Comparison of ENCODE assay signal across 8 cellular contexts in the genomic region with DNA sequence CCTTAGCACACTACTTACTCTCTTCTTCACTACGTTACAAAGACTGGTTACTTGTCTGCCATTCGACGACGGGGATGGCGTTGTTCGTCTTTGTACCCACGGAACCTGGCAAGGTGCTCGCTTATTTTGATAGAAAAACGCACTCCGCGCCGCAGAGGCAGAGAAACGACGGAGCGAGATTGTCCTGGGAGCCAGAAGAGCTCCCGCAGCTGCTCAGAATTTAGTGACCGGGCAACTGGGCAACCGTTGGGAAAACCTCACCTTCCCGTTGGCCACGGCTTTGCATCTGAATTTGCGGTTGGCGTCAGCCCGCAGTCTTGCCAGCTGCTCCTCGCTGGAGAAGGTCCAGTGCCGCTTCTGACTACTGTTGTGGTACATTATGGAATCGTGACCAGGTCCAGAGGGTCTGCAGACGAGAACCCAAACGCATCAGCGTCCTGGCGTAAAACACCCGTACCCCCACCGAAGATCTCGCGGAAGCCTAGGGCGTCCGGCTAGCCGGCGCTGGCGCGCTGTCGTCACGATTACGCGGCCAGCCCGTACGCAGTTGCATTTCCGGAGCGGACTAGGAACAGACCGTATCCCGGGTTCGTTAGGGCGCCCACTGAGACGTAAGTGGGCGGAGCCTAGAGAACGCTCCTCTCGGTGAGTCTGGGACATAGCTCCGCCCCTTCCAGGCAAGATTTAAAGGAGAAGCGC. TPM values are rescaled to one million over a fixed set of nuclear protein-coding genes. Genes with fewer than 3 reads are reported as not detected.
DNase-seq lines count a peak whose midpoint lies in the region; ATAC-seq and TF ChIP-seq lines count a peak whose summit lies in the region.

A gene (minus strand): TSS at position 514 of the 699 bp plus-strand sequence. CDS start 136 bp downstream, at position 378.

- ATAC-seq in HG02870 (IDR thresholded peaks at IDR 0.05; ENCODE audit: unreplicated experiment) (peak; percentile 98), heart left ventricle (peak; percentile 99 to 100 (median 100))

- H3K27me3 Mint-ChIP-seq in type B pancreatic cell, result peaks cover 3% of the 10 kb centered on the region

- H3K9me3 ChIP-seq in heart left ventricle, result no peaks in the 10 kb centered on the region

- no peaks in the 10 kb centered on the region for H3K27me3 ChIP-seq in heart left ventricle

- in situ Hi-C loops in GM13976 (cut with MboI; ENCODE audit: low sequenced_read_pairs, unreplicated experiment), result no loop called here

- 0% methylated on average over 39 to 58 of the region's 58 CpGs for WGBS in heart left ventricle, 4 donors

- peak within 1 kb of the TSS; percentile 80 to 99 (median 97) for H3K27ac ChIP-seq in heart left ventricle

- TF ChIP-seq CTCF in GM13976 (IDR thresholded peaks at IDR 0.05; ENCODE audit: borderline replicate concordance, control extremely low read depth, extremely low read depth, insufficient read depth, missing control alignments) (no peak), heart left ventricle (IDR thresholded peaks at IDR 0.05) (no peak), type B pancreatic cell (conservative IDR thresholded peaks at IDR 0.05) (no peak)

- peaks cover 0 to 34% (median 14%) of the 10 kb centered on the region in 12 donors for H3K4me1 ChIP-seq in heart left ventricle

- intact Hi-C loops in T-helper 1 cell treated with Interleukin-12 subunit alpha and Interleukin-12 subunit beta and Interleukin-4 antibody, amounts not matched to agents 30 ng/mL and 1 ng/mL, for 36 hours (cut with micrococcal nuclease), result loop anchor here (1.0 to 10.0 kb wide), 11 partner anchors 12 to 1262 kb away; a partner anchor contains a TSS
- intact Hi-C loops in heart left ventricle (cut with DNase I), result loop anchor here in 7 of 10 donors (1.0 to 10.0 kb wide), 5 partner anchors 144 to 795 kb away; a partner anchor contains a TSS

- peaks cover 7% of the 10 kb centered on the region for H3K36me3 Mint-ChIP-seq in type B pancreatic cell

- H3K36me3 ChIP-seq in heart left ventricle, result peaks cover 0 to 36% (median 28%) of the 10 kb centered on the region in 9 donors

- TF ChIP-seq POLR2A in heart left ventricle (IDR thresholded peaks at IDR 0.05), result peak; percentile 79 to 92

- DNase-seq in GM13976 (ENCODE audit: low spot score), result peak; percentile 91
- DNase-seq in NCI-H146 treated with DMSO at 0.1 percent for 48 hours (lab: John Stamatoyannopoulos, UW; ENCODE audit: unreplicated experiment), result peak; percentile 88
- peak; percentile 96 for DNase-seq in amniotic epithelial cell (ENCODE audit: low read depth)
- peak; percentile 97 to 99 (median 99) for DNase-seq in heart left ventricle
- peak; percentile 99 for DNase-seq in pons (ENCODE audit: low spot score)
- DNase-seq in type B pancreatic cell (ENCODE audit: extremely low spot score, unreplicated experiment), result peak; percentile 95

- H3K4me3 ChIP-seq in heart left ventricle, result peak within 1 kb of the TSS; percentile 20 to 96 (median 87)

- peaks cover 16% of the 10 kb centered on the region for H3K4me1 Mint-ChIP-seq in type B pancreatic cell (ENCODE audit: unreplicated experiment)

- H3K9me3 Mint-ChIP-seq in type B pancreatic cell, result no peaks in the 10 kb centered on the region

- H3K4me3 Mint-ChIP-seq in type B pancreatic cell, result peak within 1 kb of the TSS; percentile 98

- peak within 1 kb of the TSS; percentile 94 for H3K27ac Mint-ChIP-seq in type B pancreatic cell

RNA-seq across cellular contexts. Expression of the gene that starts here (rescaled TPM):
- 63.5 and 63.8 TPM in 2 replicates for total RNA-seq in T-helper 1 cell treated with Interleukin-12 subunit alpha and Interleukin-12 subunit beta and Interleukin-4 antibody, amounts not matched to agents 30 ng/mL and 1 ng/mL, for 36 hours
- 10 to 100 TPM; 22.2 to 41.3 (median 23.3) TPM for total RNA-seq in heart left ventricle
- 10 to 100 TPM; 27.9 to 36.0 TPM for polyA plus RNA-seq in heart left ventricle
- 34.1 and 34.5 TPM in 2 replicates for total RNA-seq in type B pancreatic cell (ENCODE audit: low replicate concordance)

Comparison
In these comparisons a context has a peak if more than half of its experiments do, and no peak if none do; other contexts are left out.
1. Peak in every context shown above with its lines: DNase-seq, ATAC-seq, H3K4me3 ChIP-seq and H3K27ac ChIP-seq.